In genomic region chr20:50083034-50083433, GRCh38 we compare ENCODE assay signal across 25 cellular contexts.
"Had no signal": no experiment of that assay in that cellular context is flagged by ENCODE, and none has a peak within 500 bp of the region (broad histone marks: within the 10 kb centered on the region; RNA-seq: fewer than 3 reads in every experiment).

No MANE protein-coding gene starts in this region.

- H3K27ac Mint-ChIP-seq: activated CD4-positive, alpha-beta memory T cell treated with anti-CD3 and anti-CD28 coated beads for 36 hours; activated CD4-positive, alpha-beta T cell treated with anti-CD3 and anti-CD28 coated beads, Interleukin-2, amount 10 ng/mL, durations not matched to agents 24 days and 14 days; neural progenitor cell; stimulated activated effector memory CD8-positive, alpha-beta T cell treated with anti-CD3 and anti-CD28 coated beads, Interleukin-12 subunit alpha, Interleukin-12 subunit beta, amount 100 ng/mL, for 72 hours; stimulated activated naive CD8-positive, alpha-beta T cell treated with anti-CD3 and anti-CD28 coated beads, Interleukin-15, Interleukin-2, amounts not matched to agents 100 ng/mL and 50 ng/mL, for 24 hours had no signal

- H3K9me3 Mint-ChIP-seq: activated CD4-positive, alpha-beta memory T cell treated with anti-CD3 and anti-CD28 coated beads for 36 hours; activated CD4-positive, alpha-beta T cell treated with anti-CD3 and anti-CD28 coated beads, Interleukin-2, amount 10 ng/mL, durations not matched to agents 24 days and 14 days; activated T-cell treated with anti-CD3 and anti-CD28 coated beads, Interleukin-2, amount 50 U/mL, for 72 hours; central memory CD8-positive, alpha-beta T cell; neural progenitor cell; stimulated activated effector memory CD8-positive, alpha-beta T cell treated with anti-CD3 and anti-CD28 coated beads, Interleukin-12 subunit alpha, Interleukin-12 subunit beta, amount 100 ng/mL, for 72 hours; stimulated activated naive CD8-positive, alpha-beta T cell treated with anti-CD3 and anti-CD28 coated beads, Interleukin-15, Interleukin-2, amounts not matched to agents 100 ng/mL and 50 ng/mL, for 24 hours had no signal

- H2AFZ ChIP-seq: neural progenitor cell had no signal

- H3K36me3 ChIP-seq: neural progenitor cell had no signal

- H3K4me3 ChIP-seq: esophagus squamous epithelium, heart right ventricle, neural progenitor cell, right lobe of liver, skin epidermis, upper lobe of left lung had no signal

- ATAC-seq: activated T-cell treated with anti-CD3 and anti-CD28 coated beads, Interleukin-2, amount 50 U/mL, for 72 hours; naive thymus-derived CD4-positive, alpha-beta T cell; right lobe of liver; stimulated activated effector memory CD8-positive, alpha-beta T cell treated with anti-CD3 and anti-CD28 coated beads, Interleukin-12 subunit alpha, Interleukin-12 subunit beta, amount 100 ng/mL, for 72 hours had no signal

- H3K27me3 Mint-ChIP-seq: activated CD4-positive, alpha-beta memory T cell treated with anti-CD3 and anti-CD28 coated beads for 36 hours; activated CD4-positive, alpha-beta T cell treated with anti-CD3 and anti-CD28 coated beads, Interleukin-2, amount 10 ng/mL, durations not matched to agents 24 days and 14 days; central memory CD8-positive, alpha-beta T cell; naive thymus-derived CD4-positive, alpha-beta T cell; stimulated activated naive CD8-positive, alpha-beta T cell treated with anti-CD3 and anti-CD28 coated beads, Interleukin-15, Interleukin-2, amounts not matched to agents 100 ng/mL and 50 ng/mL, for 24 hours had no signal

- H3K4me3 Mint-ChIP-seq: activated CD4-positive, alpha-beta memory T cell treated with anti-CD3 and anti-CD28 coated beads for 36 hours; activated CD4-positive, alpha-beta T cell treated with anti-CD3 and anti-CD28 coated beads, Interleukin-2, amount 10 ng/mL, durations not matched to agents 24 days and 14 days; activated T-cell treated with anti-CD3 and anti-CD28 coated beads, Interleukin-2, amount 50 U/mL, for 72 hours; central memory CD8-positive, alpha-beta T cell; naive thymus-derived CD4-positive, alpha-beta T cell; neural progenitor cell; stimulated activated effector memory CD8-positive, alpha-beta T cell treated with anti-CD3 and anti-CD28 coated beads, Interleukin-12 subunit alpha, Interleukin-12 subunit beta, amount 100 ng/mL, for 72 hours; stimulated activated naive CD8-positive, alpha-beta T cell treated with anti-CD3 and anti-CD28 coated beads, Interleukin-15, Interleukin-2, amounts not matched to agents 100 ng/mL and 50 ng/mL, for 24 hours had no signal

- H3K27me3 ChIP-seq: esophagus squamous epithelium, heart right ventricle, neural progenitor cell, right lobe of liver, upper lobe of left lung had no signal

- H3K4me2 ChIP-seq: neural progenitor cell had no signal

- H3K9me3 ChIP-seq: esophagus squamous epithelium, heart right ventricle, right lobe of liver, upper lobe of left lung had no signal

- H3K27ac ChIP-seq: epithelial cell of prostate, esophagus squamous epithelium, neural progenitor cell, right lobe of liver, skin epidermis, upper lobe of left lung had no signal

- DNase-seq: activated CD4-positive, alpha-beta memory T cell treated with anti-CD3 and anti-CD28 coated beads for 36 hours; activated CD4-positive, alpha-beta T cell treated with anti-CD3 and anti-CD28 coated beads, Interleukin-2, amount 10 ng/mL, durations not matched to agents 24 days and 14 days; activated CD4-positive, CD25-positive, alpha-beta regulatory T cell treated with anti-CD3 and anti-CD28 coated beads, Interleukin-2, amount 50 U/mL, for 72 hours; activated gamma-delta T cell; activated naive CD4-positive, alpha-beta T cell treated with anti-CD3 and anti-CD28 coated beads, Interleukin-2, amount 50 U/mL, for 16 hours; activated T-cell treated with anti-CD3 and anti-CD28 coated beads, Interleukin-2, amount 50 U/mL, for 72 hours; anterior cingulate cortex; dermis blood vessel endothelial cell; effector CD4-positive, alpha-beta T cell; esophagus squamous epithelium; foreskin melanocyte; heart right ventricle; midbrain; naive thymus-derived CD4-positive, alpha-beta T cell; occipital lobe; stimulated activated CD4-positive, alpha-beta T cell treated with anti-CD3 and anti-CD28 coated beads, Interleukin-4, amount 100 ng/mL, for 24 hours; T-helper 2 cell; upper lobe of left lung had no signal
